13 cellular contexts compared by ENCODE assay signal in genomic region chr5:99169309-99169708, GRCh38.
DNase-seq lines count a peak whose midpoint lies in the region; ATAC-seq, FAIRE-seq and TF ChIP-seq lines count a peak whose summit lies in the region.
"Had no signal": no experiment of that assay in that cellular context is flagged by ENCODE, and none has a peak within 500 bp of the region (broad histone marks: within the 10 kb centered on the region; RNA-seq: fewer than 3 reads in every experiment).

No MANE protein-coding gene starts in this region.

- H3K9me3 ChIP-seq in cardiac muscle cell (ENCODE audit: low read depth) = no peaks in the 10 kb centered on the region
- no peaks in the 10 kb centered on the region for H3K9me3 ChIP-seq in upper lobe of right lung
- H3K9me3 ChIP-seq: testis had no signal

- peak; percentile 0 to 14 for DNase-seq in cardiac muscle cell (ENCODE audit: low read depth in 1 of 2, low spot score in 1 of 2)
- DNase-seq in Right ventricle myocardium superior = no peak
- DNase-seq in RKO (ENCODE audit: low spot score) = peak; percentile 58
- peak; percentile 1 for DNase-seq in fibroblast of villous mesenchyme (ENCODE audit: low read depth)
- no peak for DNase-seq in upper lobe of right lung
- DNase-seq in H54 (ENCODE audit: insufficient read length, low spot score) = no peak
- DNase-seq in activated CD4-positive, alpha-beta T cell treated with anti-CD3 and anti-CD28 coated beads, Interleukin-2, amount 50 U/mL, for 1 hour = no peak
- DNase-seq: amygdala; CD4-positive, CD25-positive, alpha-beta regulatory T cell; NCI-H1105; testis had no signal

- H3K27me3 ChIP-seq in cardiac muscle cell (no peaks in the 10 kb centered on the region), upper lobe of right lung (no peaks in the 10 kb centered on the region)
- H3K27me3 ChIP-seq: testis had no signal

- TF ChIP-seq CTCF in cardiac muscle cell (IDR thresholded peaks at IDR 0.05; ENCODE audit: low read depth, low read length) (peak; percentile 5), fibroblast of villous mesenchyme (IDR thresholded peaks at IDR 0.05; ENCODE audit: insufficient read depth, low read depth, low read length) (no peak), upper lobe of right lung (IDR thresholded peaks at IDR 0.05) (peak; percentile 17)

- H3K36me3 ChIP-seq in cardiac muscle cell (no peaks in the 10 kb centered on the region), upper lobe of right lung (no peaks in the 10 kb centered on the region)

- H3K4me3 ChIP-seq in cardiac muscle cell = no peak overlapping the region
- no peak overlapping the region for H3K4me3 ChIP-seq in fibroblast of villous mesenchyme (ENCODE audit: low read depth, low read length)
- H3K4me3 ChIP-seq in upper lobe of right lung = no peak overlapping the region
- H3K4me3 ChIP-seq: testis had no signal

- no peak for ATAC-seq in Right ventricle myocardium superior (ENCODE audit: poor library complexity)
- no peak for ATAC-seq in upper lobe of right lung
- no peak for ATAC-seq in GM18873 (IDR thresholded peaks at IDR 0.05; ENCODE audit: low FRiP score, unreplicated experiment)

- FAIRE-seq in H54 (lab: Jason Lieb, UNC) = no peak
- FAIRE-seq: keratinocyte had no signal

- H3K27ac ChIP-seq in cardiac muscle cell (no peak overlapping the region), upper lobe of right lung (no peak overlapping the region)
- H3K27ac ChIP-seq: testis had no signal

- no peak for TF ChIP-seq POLR2A in H54 (IDR thresholded peaks at IDR 0.05; ENCODE audit: low read depth, low read length)

- H3K4me1 ChIP-seq in cardiac muscle cell (ENCODE audit: low read depth) (no peaks in the 10 kb centered on the region), upper lobe of right lung (no peaks in the 10 kb centered on the region)
- H3K4me1 ChIP-seq: testis had no signal

- intact Hi-C loops in Right ventricle myocardium superior (cut with DNase I) (no loop called here), upper lobe of right lung (cut with DNase I) (no loop called here)

Comparison
In these comparisons a context has a peak if more than half of its experiments do, and no peak if none do; other contexts are left out.
1. DNase-seq: peak in cardiac muscle cell (2 of 2), RKO (single experiment) and fibroblast of villous mesenchyme (single experiment); none in Right ventricle myocardium superior (single experiment), upper lobe of right lung (single experiment), H54 (single experiment) and activated CD4-positive, alpha-beta T cell treated with anti-CD3 and anti-CD28 coated beads, Interleukin-2, amount 50 U/mL, for 1 hour (single experiment).